In the genomic region with DNA sequence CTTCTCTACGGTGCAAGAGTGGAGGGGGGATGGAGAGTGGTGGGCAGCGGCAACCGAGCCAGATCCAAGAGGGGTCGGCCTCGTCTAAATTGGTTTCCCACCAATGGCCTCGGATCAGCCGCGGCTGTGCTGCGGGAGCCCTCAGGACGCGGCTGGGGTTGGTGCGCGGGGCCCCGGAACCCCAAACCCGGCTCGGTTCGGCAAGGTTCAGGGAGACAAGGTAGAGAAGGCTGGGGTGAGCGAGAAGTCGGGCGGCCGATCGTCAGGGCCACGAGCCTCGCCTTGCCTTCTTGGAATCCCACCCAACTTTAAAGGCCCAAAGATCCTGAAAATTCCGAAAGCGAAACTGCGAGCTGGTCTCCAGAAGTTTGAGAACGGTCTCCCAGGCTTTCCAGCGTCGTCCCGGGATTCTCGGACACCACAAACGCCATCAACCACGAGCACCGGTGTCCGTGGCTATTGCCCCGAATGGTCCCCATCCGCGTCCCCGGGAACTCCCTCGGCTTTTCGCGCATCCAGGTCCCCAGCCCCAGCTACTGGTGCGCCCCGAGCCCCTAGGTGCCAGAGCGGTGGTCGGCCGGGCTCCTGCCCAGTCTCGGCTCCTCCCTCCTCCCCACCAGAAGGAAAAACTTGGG, we compare ENCODE assay signal across 8 cellular contexts. TPM values are rescaled to one million over a fixed set of nuclear protein-coding genes. Genes with fewer than 3 reads are reported as not detected.
DNase-seq lines count a peak whose midpoint lies in the region; ATAC-seq lines count a peak whose summit lies in the region.

No MANE protein-coding gene starts in this region.

- H3F3A ChIP-seq in GM23248 (ENCODE audit: insufficient read depth), result no peaks in the 10 kb centered on the region

- peak overlapping the region; percentile 89 for H3K4me3 ChIP-seq in GM23248
- peak overlapping the region; percentile 72 for H3K4me3 ChIP-seq in iPS-11a (ENCODE audit: low read depth, low read length)
- peak overlapping the region; percentile 71 for H3K4me3 ChIP-seq in skeletal muscle cell (ENCODE audit: low read depth, low read length)

- intact Hi-C loops in posterior vena cava (cut with DNase I), result loop anchor here in 1 of 2 donors (10.0 kb wide), 1 partner anchor 143 kb away; no protein-coding TSS in a partner anchor

- H3K4me1 Mint-ChIP-seq in activated naive CD8-positive, alpha-beta T cell treated with anti-CD3 and anti-CD28 coated beads for 36 hours, result peaks cover 58% of the 10 kb centered on the region

- in situ Hi-C loops in GM23248 (cut with MboI), result loop anchor here (25.0 kb wide), 2 partner anchors 745 to 970 kb away; no protein-coding TSS in a partner anchor

- H3K4me2 ChIP-seq in GM23248 (ENCODE audit: unreplicated experiment), result peak overlapping the region; percentile 52

- no peaks in the 10 kb centered on the region for H3K9me3 ChIP-seq in GM23248 (ENCODE audit: low read depth)

- peaks cover 30% of the 10 kb centered on the region for H3K36me3 Mint-ChIP-seq in activated naive CD8-positive, alpha-beta T cell treated with anti-CD3 and anti-CD28 coated beads for 36 hours

- no peaks in the 10 kb centered on the region for H4K20me1 ChIP-seq in GM23248 (ENCODE audit: insufficient read depth)

- H3K4me3 Mint-ChIP-seq in activated naive CD8-positive, alpha-beta T cell treated with anti-CD3 and anti-CD28 coated beads for 36 hours, result peak overlapping the region; percentile 97

- peaks cover 29% of the 10 kb centered on the region for H3K27me3 ChIP-seq in GM23248 (replicated peaks; ENCODE audit: insufficient read depth)

- H3K27ac ChIP-seq in GM23248, result no peak overlapping the region

- peaks cover 7% of the 10 kb centered on the region for H3K27me3 Mint-ChIP-seq in activated naive CD8-positive, alpha-beta T cell treated with anti-CD3 and anti-CD28 coated beads for 36 hours

- H2AFZ ChIP-seq in GM23248, result peak overlapping the region; percentile 90

- H3K79me2 ChIP-seq in GM23248 (ENCODE audit: insufficient read depth), result no peaks in the 10 kb centered on the region

- DNase-seq in GM23248 (peak; percentile 13), skeletal muscle cell (ENCODE audit: low read depth) (no peak), posterior vena cava (ENCODE audit: low spot score) (no peak), SK-N-DZ (ENCODE audit: low spot score) (no peak)
- no peak for DNase-seq in activated naive CD8-positive, alpha-beta T cell treated with anti-CD3 and anti-CD28 coated beads for 36 hours

- WGBS in GM23248 (ENCODE audit: low coverage in 1 of 2, low lambda C conversion rate in 2 of 2, missing lambda C conversion rate in 2 of 2), 2 experiments, result 34 to 35% methylated on average over 45 to 49 of the region's 49 CpGs

- no peaks in the 10 kb centered on the region for H3K9me3 Mint-ChIP-seq in activated naive CD8-positive, alpha-beta T cell treated with anti-CD3 and anti-CD28 coated beads for 36 hours

- no peaks in the 10 kb centered on the region for H3K36me3 ChIP-seq in GM23248 (ENCODE audit: low read depth)

- H3K9ac ChIP-seq in GM23248, result no peak overlapping the region

- ATAC-seq in HG02840 (IDR thresholded peaks at IDR 0.05; ENCODE audit: low FRiP score, unreplicated experiment) (no peak), HG02763 (IDR thresholded peaks at IDR 0.05; ENCODE audit: unreplicated experiment) (no peak)

- no peaks in the 10 kb centered on the region for H3K4me1 ChIP-seq in GM23248 (ENCODE audit: insufficient read depth)

- H3K9me2 ChIP-seq in GM23248 (ENCODE audit: insufficient read depth), result no peaks in the 10 kb centered on the region

- peak overlapping the region; percentile 87 for H3K27ac Mint-ChIP-seq in activated naive CD8-positive, alpha-beta T cell treated with anti-CD3 and anti-CD28 coated beads for 36 hours

RNA-seq across cellular contexts. Expression of a gene that starts 3.3 kb away (rescaled TPM):
- 0.13 and 0.22 TPM in 2 replicates for total RNA-seq in GM23248 (2014; rRNA removed; shearing (Covaris generic))
- polyA plus RNA-seq in GM23248 (2016; fragmentation: Nextera tagmentation; extraction: Ambion mirVana), result 0.06 TPM in 1 of 2 replicates, not detected in the other
- 10 to 100 TPM; 22.0 to 23.1 TPM for total RNA-seq in activated naive CD8-positive, alpha-beta T cell treated with anti-CD3 and anti-CD28 coated beads for 36 hours
- total RNA-seq in posterior vena cava, result 10 to 100 TPM in 1 of 2 donors, 1 to 10 TPM in 1; 8.9 to 12.4 TPM
- polyA plus RNA-seq in SK-N-DZ (2014; cell fraction: cytosol; rRNA removed), result 2.3 and 2.7 TPM in 2 replicates
- polyA plus RNA-seq in SK-N-DZ (2014; cell fraction: nucleus; rRNA removed), result 2.7 and 4.5 TPM in 2 replicates
